In genomic region chr16:75108792-75109731, GRCh38 we compare ENCODE assay signal across 1 cellular context.
TF ChIP-seq lines count a peak whose summit lies in the region.

No MANE protein-coding gene starts in this region.

TF ChIP-seq in A549, 52 proteins besides CTCF, POLR2A, EP300 and RAD21 (continued from another document):
- no peak for TF ChIP-seq PBX3 (IDR thresholded peaks at IDR 0.05)
- TF ChIP-seq SMC3 (IDR thresholded peaks at IDR 0.05): no peak; the same call in 2 of the 3 replicates
- no peak; the same call in 1 of the 2 replicates for TF ChIP-seq FOSL2 (IDR thresholded peaks at IDR 0.05)
- peak; percentile 62 for TF ChIP-seq FOSL2 (CRISPR knock-in tag; IDR thresholded peaks at IDR 0.05)
- no peak for TF ChIP-seq ESRRA (IDR thresholded peaks at IDR 0.05; ENCODE audit: borderline replicate concordance, low read length)
- no peak for TF ChIP-seq TFCP2L1 (CRISPR knock-in tag; IDR thresholded peaks at IDR 0.05)
- TF ChIP-seq BHLHE40 (IDR thresholded peaks at IDR 0.05; ENCODE audit: low read depth, low read length): no peak
- no peak for TF ChIP-seq GATA3 (IDR thresholded peaks at IDR 0.05; ENCODE audit: borderline replicate concordance)
- TF ChIP-seq E2F6 (IDR thresholded peaks at IDR 0.05; ENCODE audit: borderline replicate concordance, low read depth): no peak
- no peak for TF ChIP-seq TP53 (CRISPR knock-in tag; IDR thresholded peaks at IDR 0.05)
- TF ChIP-seq RNF2 (IDR thresholded peaks at IDR 0.05; ENCODE audit: borderline replicate concordance, low read depth): no peak
- no peak for TF ChIP-seq HOXB5 (CRISPR knock-in tag; IDR thresholded peaks at IDR 0.05)
- no peak for TF ChIP-seq HES2 (IDR thresholded peaks at IDR 0.05)
- no peak for TF ChIP-seq JUNB (IDR thresholded peaks at IDR 0.05)
- TF ChIP-seq ZC3H11A (IDR thresholded peaks at IDR 0.05): no peak
- no peak for TF ChIP-seq RCOR1 (IDR thresholded peaks at IDR 0.05; ENCODE audit: low read depth, low read length)
- peak; percentile 51; the same call in 1 of the 2 replicates for TF ChIP-seq MYC (IDR thresholded peaks at IDR 0.05; ENCODE audit: borderline replicate concordance, low read length)
- no peak for TF ChIP-seq ZNF302 (CRISPR knock-in tag; IDR thresholded peaks at IDR 0.05)
- no peak for TF ChIP-seq NPAS2 (CRISPR knock-in tag; IDR thresholded peaks at IDR 0.05; ENCODE audit: borderline replicate concordance)
- TF ChIP-seq MAFK (IDR thresholded peaks at IDR 0.05; ENCODE audit: partially characterized antibody): peak; percentile 56
- TF ChIP-seq SREBF2 (IDR thresholded peaks at IDR 0.05): no peak
- TF ChIP-seq HMGXB4 (CRISPR knock-in tag; IDR thresholded peaks at IDR 0.05; ENCODE audit: borderline replicate concordance): no peak
- no peak for TF ChIP-seq CHD4 (IDR thresholded peaks at IDR 0.05; ENCODE audit: borderline replicate concordance)
